In genomic region chr17:7126386-7126785, GRCh38 we compare ENCODE assay signal across 14 cellular contexts. TPM values are rescaled to one million over a fixed set of nuclear protein-coding genes. Genes with fewer than 3 reads are reported as not detected.
"Had no signal": no experiment of that assay in that cellular context is flagged by ENCODE, and none has a peak within 500 bp of the region (broad histone marks: within the 10 kb centered on the region; RNA-seq: fewer than 3 reads in every experiment).

No MANE protein-coding gene starts in this region.

RNA-seq across cellular contexts. Expression of gene ASGR2, which starts 11.8 kb away (rescaled TPM):
- total RNA-seq: activated CD4-positive, alpha-beta memory T cell treated with anti-CD3 and anti-CD28 coated beads, Interleukin-2, amount 10 ng/mL, durations not matched to agents 7 days and 5 days; activated CD4-positive, alpha-beta T cell treated with anti-CD3 and anti-CD28 coated beads for 36 hours; activated CD4-positive, alpha-beta T cell treated with anti-CD3 and anti-CD28 coated beads, Interleukin-2, amount 10 ng/mL, durations not matched to agents 7 days and 5 days; activated CD8-positive, alpha-beta memory T cell treated with anti-CD3 and anti-CD28 coated beads, Interleukin-2, amount 10 ng/mL, durations not matched to agents 7 days and 5 days; activated CD8-positive, alpha-beta T cell treated with anti-CD3 and anti-CD28 coated beads, Interleukin-2, amount 10 ng/mL, durations not matched to agents 7 days and 5 days; activated naive CD8-positive, alpha-beta T cell treated with anti-CD3 and anti-CD28 coated beads, Interleukin-2, amount 10 ng/mL, durations not matched to agents 7 days and 5 days; activated T-helper 2 cell treated with anti-CD3 and anti-CD28 coated beads, Interferon-gamma antibody, Interleukin-2, Interleukin-4, amounts not matched to agents 10 μg/mL and 5 μg/mL and 100 μg/mL, durations not matched to agents 14 hours and 24 hours and 36 hours; ascending aorta; bronchial epithelial cell; cardiac muscle cell; T-helper 1 cell treated with Interleukin-12 subunit alpha and Interleukin-12 subunit beta and Interleukin-4 antibody, amounts not matched to agents 30 ng/mL and 1 ng/mL, for 36 hours; T-helper 2 cell treated with Interferon-gamma antibody and Interleukin-4, amounts not matched to agents 100 ng/mL and 5 ng/mL, for 36 hours had no signal

RNA-seq across cellular contexts. Expression of gene CLEC10A, which starts 46.3 kb away (rescaled TPM):
- total RNA-seq: activated CD4-positive, alpha-beta memory T cell treated with anti-CD3 and anti-CD28 coated beads, Interleukin-2, amount 10 ng/mL, durations not matched to agents 7 days and 5 days; activated CD4-positive, alpha-beta T cell treated with anti-CD3 and anti-CD28 coated beads for 36 hours; activated CD4-positive, alpha-beta T cell treated with anti-CD3 and anti-CD28 coated beads, Interleukin-2, amount 10 ng/mL, durations not matched to agents 7 days and 5 days; activated CD8-positive, alpha-beta memory T cell treated with anti-CD3 and anti-CD28 coated beads, Interleukin-2, amount 10 ng/mL, durations not matched to agents 7 days and 5 days; activated CD8-positive, alpha-beta T cell treated with anti-CD3 and anti-CD28 coated beads, Interleukin-2, amount 10 ng/mL, durations not matched to agents 7 days and 5 days; activated T-helper 2 cell treated with anti-CD3 and anti-CD28 coated beads, Interferon-gamma antibody, Interleukin-2, Interleukin-4, amounts not matched to agents 10 μg/mL and 5 μg/mL and 100 μg/mL, durations not matched to agents 14 hours and 24 hours and 36 hours; bronchial epithelial cell; cardiac muscle cell; T-cell; T-helper 1 cell treated with Interleukin-12 subunit alpha and Interleukin-12 subunit beta and Interleukin-4 antibody, amounts not matched to agents 30 ng/mL and 1 ng/mL, for 36 hours; T-helper 2 cell treated with Interferon-gamma antibody and Interleukin-4, amounts not matched to agents 100 ng/mL and 5 ng/mL, for 36 hours; WTC11 had no signal
- polyA plus RNA-seq: cardiac muscle cell had no signal
